22 cellular contexts compared by ENCODE assay signal in the genomic region with DNA sequence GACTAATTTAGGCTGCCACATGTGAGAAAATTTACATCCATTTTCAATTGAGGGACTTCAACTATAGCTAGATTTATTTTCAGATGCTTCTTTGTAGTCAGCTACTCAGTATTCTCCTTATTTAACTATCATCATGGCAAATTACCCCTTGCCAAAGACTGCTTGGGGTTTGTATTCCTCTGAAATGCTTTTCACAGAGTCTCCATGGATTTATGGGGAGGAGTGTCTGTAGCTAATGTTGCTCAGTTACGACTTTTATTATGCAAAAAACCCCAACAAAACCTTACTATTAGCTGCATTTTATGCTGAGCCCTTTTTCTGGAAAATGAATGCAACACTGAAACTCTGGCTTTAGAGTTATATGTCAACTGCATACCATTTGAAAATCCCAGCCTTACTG.
DNase-seq lines count a peak whose midpoint lies in the region.
"Had no signal": no experiment of that assay in that cellular context is flagged by ENCODE, and none has a peak within 500 bp of the region (broad histone marks: within the 10 kb centered on the region; RNA-seq: fewer than 3 reads in every experiment).

No MANE protein-coding gene starts in this region.

- no peak overlapping the region for H3K27ac ChIP-seq in mesendoderm (ENCODE audit: low read depth, low read length)
- peak overlapping the region; percentile 59 for H3K27ac ChIP-seq in substantia nigra (ENCODE audit: low read depth, low read length, poor library complexity, severe bottlenecking)
- no peak overlapping the region for H3K27ac ChIP-seq in neuronal stem cell (replicated peaks; ENCODE audit: low read length)
- H3K27ac ChIP-seq: coronary artery, heart left ventricle, testis, VCaP had no signal

- H3K18ac ChIP-seq in mesendoderm (ENCODE audit: low read length) (no peak overlapping the region), neuronal stem cell (ENCODE audit: low read length) (no peak overlapping the region)

- H4K8ac ChIP-seq in mesendoderm (ENCODE audit: low read depth, low read length) (no peak overlapping the region), neuronal stem cell (ENCODE audit: low read depth, low read length) (no peak overlapping the region)

- no peak overlapping the region for H3K4ac ChIP-seq in mesendoderm (ENCODE audit: low read depth, low read length)
- no peak overlapping the region for H3K4ac ChIP-seq in neuronal stem cell (ENCODE audit: low read length)

- no peaks in the 10 kb centered on the region for H3K79me2 ChIP-seq in mesendoderm (ENCODE audit: control insufficient read depth, insufficient read depth, low read length)

- H3K9me3 ChIP-seq in HAP-1 = no peaks in the 10 kb centered on the region
- H3K9me3 ChIP-seq in neuronal stem cell (replicated peaks in 1 of 2; ENCODE audit: control insufficient read depth in 2 of 2, insufficient read depth in 1 of 2, low read depth in 1 of 2, low read length in 2 of 2) = peaks cover 0 to 9% of the 10 kb centered on the region in 2 donors
- H3K9me3 ChIP-seq: heart left ventricle, testis had no signal

- no peak overlapping the region for H2BK12ac ChIP-seq in neuronal stem cell (ENCODE audit: low read length)

- no peak overlapping the region for H2AFZ ChIP-seq in neuronal stem cell (ENCODE audit: low read length)

- peak overlapping the region; percentile 45 for H2BK15ac ChIP-seq in mesendoderm (replicated peaks; ENCODE audit: low read depth)
- H2BK15ac ChIP-seq in neuronal stem cell (ENCODE audit: low read length) = no peak overlapping the region

- H4K91ac ChIP-seq in neuronal stem cell (ENCODE audit: low read depth, low read length, poor library complexity) = no peak overlapping the region

- H3K14ac ChIP-seq in neuronal stem cell (ENCODE audit: low read length) = no peak overlapping the region

- no peak overlapping the region for H3K4me3 ChIP-seq in HAP-1
- H3K4me3 ChIP-seq in mesendoderm (ENCODE audit: low read length) = no peak overlapping the region
- no peak overlapping the region for H3K4me3 ChIP-seq in neuronal stem cell (ENCODE audit: low read length in 2 of 2)
- H3K4me3 ChIP-seq: coronary artery, heart left ventricle, testis had no signal

- no peak overlapping the region for H4K5ac ChIP-seq in mesendoderm (ENCODE audit: low read length)

- H3K4me2 ChIP-seq in mesendoderm (ENCODE audit: low read length) (no peak overlapping the region), neuronal stem cell (ENCODE audit: insufficient read depth, low read length, poor library complexity, severe bottlenecking) (no peak overlapping the region)

- H3K27me3 ChIP-seq in HAP-1 (ENCODE audit: low read depth) (no peaks in the 10 kb centered on the region), mesendoderm (ENCODE audit: insufficient read depth, low read length, poor library complexity) (no peaks in the 10 kb centered on the region), neuronal stem cell (ENCODE audit: control insufficient read depth in 3 of 3, insufficient read depth in 3 of 3, low read depth in 1 of 3, low read length in 3 of 3) (no peaks in the 10 kb centered on the region)
- H3K27me3 ChIP-seq: heart left ventricle, testis had no signal

- no peak overlapping the region for H2BK120ac ChIP-seq in mesendoderm (ENCODE audit: low read depth, low read length)
- no peak overlapping the region for H2BK120ac ChIP-seq in neuronal stem cell (ENCODE audit: low read depth, low read length)

- no peak overlapping the region for H3K9ac ChIP-seq in mesendoderm (ENCODE audit: low read length)
- no peak overlapping the region for H3K9ac ChIP-seq in neuronal stem cell (ENCODE audit: low read depth, low read length, poor library complexity)

- H2AK5ac ChIP-seq in mesendoderm (ENCODE audit: low read length) (no peak overlapping the region), neuronal stem cell (ENCODE audit: low read depth, low read length) (no peak overlapping the region)

- H2BK5ac ChIP-seq in mesendoderm (ENCODE audit: low read length) (no peak overlapping the region), neuronal stem cell (ENCODE audit: low read length) (no peak overlapping the region)

- WGBS in mesendoderm (ENCODE audit: extremely low coverage, insufficient coverage, low lambda C conversion rate) = no CpG with 5 or more reads among the region's 1 CpG
- WGBS in neuronal stem cell (ENCODE audit: extremely low coverage in 2 of 2, insufficient read length in 2 of 2, insufficient replicate concordance in 1 of 2), 2 donors = no CpG with 5 or more reads among the region's 1 CpG

- H3K4me1 ChIP-seq in HAP-1 (peaks cover 31% of the 10 kb centered on the region), mesendoderm (ENCODE audit: control insufficient read depth, low read depth, low read length) (no peaks in the 10 kb centered on the region), neuronal stem cell (ENCODE audit: control insufficient read depth in 2 of 2, insufficient read depth in 1 of 2, low read depth in 1 of 2, low read length in 2 of 2) (peaks cover 0 to 5% of the 10 kb centered on the region in 2 donors)
- H3K4me1 ChIP-seq: testis had no signal

- in situ Hi-C loops in HAP-1 (cut with MboI; ENCODE audit: low sequenced_read_pairs) = no loop called here

- no peak overlapping the region for H3K56ac ChIP-seq in mesendoderm (ENCODE audit: low read length)

- no peak overlapping the region for H3K23ac ChIP-seq in mesendoderm (ENCODE audit: low read length)
- no peak overlapping the region for H3K23ac ChIP-seq in neuronal stem cell (ENCODE audit: low read depth, low read length, poor library complexity)

- DNase-seq in HAP-1 (ENCODE audit: low spot score in 2 of 2) (peak; percentile 56 to 99), cerebellum (ENCODE audit: low spot score) (peak; percentile 10), mesendoderm (no peak), substantia nigra (lab: John Stamatoyannopoulos, UW) (no peak), inferior parietal cortex (ENCODE audit: extremely low spot score) (no peak), NCI-H2081 treated with DMSO at 0.1 percent for 48 hours (lab: John Stamatoyannopoulos, UW) (no peak), neuronal stem cell (ENCODE audit: low spot score) (no peak)
- DNase-seq: activated CD4-positive, alpha-beta T cell treated with anti-CD3 and anti-CD28 coated beads for 4 hours; activated CD8-positive, alpha-beta T cell treated with anti-CD3 and anti-CD28 coated beads, Interleukin-2, amount 10 ng/mL, durations not matched to agents 7 days and 5 days; activated naive CD4-positive, alpha-beta T cell treated with anti-CD3 and anti-CD28 coated beads, Interleukin-2, amount 50 U/mL, for 16 hours; CD4-positive, alpha-beta memory T cell; effector memory CD8-positive, alpha-beta T cell; heart left ventricle; kidney; naive thymus-derived CD4-positive, alpha-beta T cell; NCI-H1092; NCI-H1694 treated with DMSO at 0.1 percent for 48 hours; NCI-H2171; T1000; testis had no signal

- H3K79me1 ChIP-seq in mesendoderm (ENCODE audit: low read length) (no peaks in the 10 kb centered on the region), neuronal stem cell (ENCODE audit: low read depth, low read length) (no peaks in the 10 kb centered on the region)

- H3K36me3 ChIP-seq in HAP-1 (replicated peaks) = no peaks in the 10 kb centered on the region
- no peaks in the 10 kb centered on the region for H3K36me3 ChIP-seq in mesendoderm (ENCODE audit: control insufficient read depth, insufficient read depth, low read length)
- H3K36me3 ChIP-seq in neuronal stem cell (replicated peaks in 1 of 2; ENCODE audit: control insufficient read depth in 2 of 2, insufficient read depth in 2 of 2, low read length in 2 of 2) = peaks cover 0 to 23% of the 10 kb centered on the region in 2 donors

Comparison
In these comparisons a context has a peak if more than half of its experiments do, and no peak if none do; other contexts are left out.
1. DNase-seq: peak in HAP-1 (2 of 2) and cerebellum (single experiment); none in mesendoderm (single experiment), substantia nigra (0 of 49), inferior parietal cortex (single experiment), NCI-H2081 treated with DMSO at 0.1 percent for 48 hours (single experiment) and neuronal stem cell (single experiment).